In the genomic region with DNA sequence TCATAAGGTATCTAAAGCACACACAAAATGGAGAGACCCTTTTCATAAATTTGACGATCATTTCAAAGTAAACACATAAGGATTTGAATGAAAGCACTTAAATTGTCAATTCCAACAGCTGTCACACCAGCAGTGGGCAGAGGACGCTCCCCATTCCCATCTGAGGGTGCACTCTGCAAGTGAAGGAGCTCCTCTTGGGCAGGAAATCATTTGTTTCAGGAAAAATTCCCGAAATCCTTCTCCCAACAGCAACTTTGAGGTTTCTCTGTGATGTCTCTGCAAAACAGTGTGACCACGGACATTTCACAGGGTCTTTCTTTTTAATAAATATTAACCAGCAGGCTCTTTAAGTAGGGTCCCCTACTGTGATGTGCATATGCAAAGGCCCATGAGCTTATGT, we compare ENCODE assay signal across 1 cellular context.
TF ChIP-seq lines count a peak whose summit lies in the region.

No MANE protein-coding gene starts in this region.

TF ChIP-seq in endothelial cell of umbilical vein, 7 proteins besides CTCF, POLR2A, EP300 and RAD21 (continued from another document):
- no peak for TF ChIP-seq EZH2 (IDR thresholded peaks at IDR 0.05; ENCODE audit: borderline replicate concordance, low read depth, low read length, severe bottlenecking)
